In the genomic region with DNA sequence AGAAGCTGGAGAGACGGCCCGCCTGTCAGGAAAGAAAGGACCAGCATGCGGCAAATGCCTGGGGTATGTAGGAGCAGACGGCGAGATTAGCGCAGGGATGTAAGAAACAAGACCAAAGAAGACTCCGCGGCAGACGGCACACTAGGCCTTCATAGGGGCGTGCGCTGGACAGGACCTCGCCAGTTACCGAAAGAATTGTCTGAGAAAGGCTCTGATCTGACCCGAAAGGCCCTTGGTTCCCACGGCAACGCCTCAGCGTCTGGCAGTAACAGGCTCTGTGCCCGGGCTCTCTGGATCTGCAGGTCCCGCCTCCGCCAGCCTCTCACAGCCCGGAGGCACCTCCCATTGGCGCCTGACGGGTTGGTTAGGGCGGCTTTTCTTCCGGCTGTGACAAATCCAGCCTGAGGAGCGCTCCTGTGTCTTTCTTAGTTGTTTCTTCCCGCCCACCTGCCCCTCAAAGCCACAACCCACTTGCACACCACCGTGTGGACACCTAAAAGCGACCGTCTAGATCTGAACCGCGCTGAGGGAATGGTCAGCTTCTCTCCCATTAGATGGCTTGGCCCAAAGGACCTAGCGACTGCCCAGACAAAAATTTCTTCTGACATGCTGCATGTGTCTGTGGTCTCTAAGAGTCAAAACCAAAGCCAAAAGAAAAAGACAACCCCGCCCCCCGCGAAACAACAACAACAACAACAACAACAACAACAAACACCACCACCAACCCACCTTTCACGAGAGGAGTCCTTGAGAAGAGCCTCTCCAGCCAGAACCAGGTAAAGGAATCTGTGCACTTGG, we compare ENCODE assay signal across 8 cellular contexts. TPM values are rescaled to one million over a fixed set of nuclear protein-coding genes. Genes with fewer than 3 reads are reported as not detected.
DNase-seq lines count a peak whose midpoint lies in the region; ATAC-seq and TF ChIP-seq lines count a peak whose summit lies in the region.
"Not testable (repeated sequence)": the region's sequence is repeated elsewhere in the genome, so short reads cannot be mapped to it uniquely, and the experiment has no call there.

No MANE protein-coding gene starts in this region.

- peaks cover 25% of the 10 kb centered on the region for H3K27me3 Mint-ChIP-seq in activated T-cell treated with anti-CD3 and anti-CD28 coated beads, Interleukin-2, amount 50 U/mL, for 24 hours
- peaks cover 26% of the 10 kb centered on the region for H3K27me3 Mint-ChIP-seq in dendritic cell treated with granulocyte-macrophage colony-stimulating factor and Interleukin-4, amounts not matched to agents 40 ng/mL and 50 ng/mL, for 4 days
- H3K27me3 Mint-ChIP-seq in nephron progenitor cell (ENCODE audit: low read depth, poor library complexity) = peaks cover 24% of the 10 kb centered on the region

- intact Hi-C loops in dendritic cell treated with granulocyte-macrophage colony-stimulating factor and Interleukin-4, amounts not matched to agents 40 ng/mL and 50 ng/mL, for 4 days (cut with micrococcal nuclease) = not testable (repeated sequence)
- intact Hi-C loops in right cardiac atrium (cut with DNase I) = loop anchor here in 1 of 4 donors (10.0 kb wide), 1 partner anchor 62 kb away; the partner anchor contains the start of gene ZNF527

- peak overlapping the region; percentile 48 for H3K27ac Mint-ChIP-seq in activated T-cell treated with anti-CD3 and anti-CD28 coated beads, Interleukin-2, amount 50 U/mL, for 24 hours
- H3K27ac Mint-ChIP-seq in dendritic cell treated with granulocyte-macrophage colony-stimulating factor and Interleukin-4, amounts not matched to agents 40 ng/mL and 50 ng/mL, for 4 days = peak overlapping the region; percentile 10
- H3K27ac Mint-ChIP-seq in nephron progenitor cell = peak overlapping the region; percentile 87

- TF ChIP-seq CTCF in nephron progenitor cell (IDR thresholded peaks at IDR 0.05) = not testable (repeated sequence)

- H3K9me3 Mint-ChIP-seq in activated T-cell treated with anti-CD3 and anti-CD28 coated beads, Interleukin-2, amount 50 U/mL, for 24 hours = peaks cover 18% of the 10 kb centered on the region
- H3K9me3 Mint-ChIP-seq in dendritic cell treated with granulocyte-macrophage colony-stimulating factor and Interleukin-4, amounts not matched to agents 40 ng/mL and 50 ng/mL, for 4 days = peaks cover 26% of the 10 kb centered on the region
- H3K9me3 Mint-ChIP-seq in nephron progenitor cell = peaks cover 81% of the 10 kb centered on the region

- H3K9me3 ChIP-seq in KOPT-K1 (ENCODE audit: insufficient read depth, low read length, poor library complexity, severe bottlenecking); right cardiac atrium (ENCODE audit: control insufficient read depth, low read length): not testable (repeated sequence)

- H3K27ac ChIP-seq in KOPT-K1 (ENCODE audit: low read depth, low read length, poor library complexity, severe bottlenecking) = peak overlapping the region; percentile 12
- H3K27ac ChIP-seq in right cardiac atrium (ENCODE audit: low read length) = peak overlapping the region; percentile 68

- H3K36me3 ChIP-seq in KOPT-K1 (ENCODE audit: insufficient read depth, low read length) = not testable (repeated sequence)

- H3K27me3 ChIP-seq in right cardiac atrium (ENCODE audit: control insufficient read depth, insufficient read depth) = not testable (repeated sequence)

- ATAC-seq in right cardiac atrium = peak; percentile 93

- H3K36me3 Mint-ChIP-seq in activated T-cell treated with anti-CD3 and anti-CD28 coated beads, Interleukin-2, amount 50 U/mL, for 24 hours (ENCODE audit: low read depth) = peaks cover 27% of the 10 kb centered on the region
- not testable (repeated sequence) for H3K36me3 Mint-ChIP-seq in dendritic cell treated with granulocyte-macrophage colony-stimulating factor and Interleukin-4, amounts not matched to agents 40 ng/mL and 50 ng/mL, for 4 days (ENCODE audit: low read depth); nephron progenitor cell (ENCODE audit: low read depth)

- H3K4me1 Mint-ChIP-seq in activated T-cell treated with anti-CD3 and anti-CD28 coated beads, Interleukin-2, amount 50 U/mL, for 24 hours (ENCODE audit: low read depth) = peaks cover 15% of the 10 kb centered on the region
- H3K4me1 Mint-ChIP-seq in dendritic cell treated with granulocyte-macrophage colony-stimulating factor and Interleukin-4, amounts not matched to agents 40 ng/mL and 50 ng/mL, for 4 days (ENCODE audit: low read depth) = peaks cover 15% of the 10 kb centered on the region
- peaks cover 18% of the 10 kb centered on the region for H3K4me1 Mint-ChIP-seq in nephron progenitor cell

- H3K4me1 ChIP-seq in right cardiac atrium (ENCODE audit: control insufficient read depth, insufficient read depth, low read length) = not testable (repeated sequence)

- H3K4me3 Mint-ChIP-seq in activated T-cell treated with anti-CD3 and anti-CD28 coated beads, Interleukin-2, amount 50 U/mL, for 24 hours = peak overlapping the region; percentile 70
- peak overlapping the region; percentile 67 for H3K4me3 Mint-ChIP-seq in dendritic cell treated with granulocyte-macrophage colony-stimulating factor and Interleukin-4, amounts not matched to agents 40 ng/mL and 50 ng/mL, for 4 days
- H3K4me3 Mint-ChIP-seq in nephron progenitor cell = peak overlapping the region; percentile 80

- peak overlapping the region; percentile 30 for H3K4me3 ChIP-seq in right cardiac atrium (ENCODE audit: low read length)

- WGBS in right cardiac atrium = 4% methylated on average over 36 of the region's 37 CpGs

- DNase-seq in C1 segment of cervical spinal cord (lab: John Stamatoyannopoulos, UW) (peak in 11 of 14 donors; percentile 6 to 77 (median 48)), RPMI8226 (peak; percentile 23), right cardiac atrium (peak; percentile 71 to 85 (median 80)), nephron progenitor cell (peak; percentile 25)
- DNase-seq in activated T-cell treated with anti-CD3 and anti-CD28 coated beads, Interleukin-2, amount 50 U/mL, for 24 hours = peak; percentile 58
- peak in 2 of 3 experiments; percentile 27 to 37 for DNase-seq in stimulated activated CD4-positive, alpha-beta T cell treated with anti-CD3 and anti-CD28 coated beads, TNF-alpha, amount 100 ng/mL, for 4 hours (ENCODE audit: low read depth in 3 of 3)

RNA-seq across cellular contexts. Expression of gene ZNF527, which starts 58.2 kb away (rescaled TPM):
- total RNA-seq in right cardiac atrium = 1 to 10 TPM; 5.4 to 7.9 (median 6.9) TPM
- polyA plus RNA-seq in right cardiac atrium = 4.2 TPM

Comparison
In these comparisons a context has a peak if more than half of its experiments do, and no peak if none do; other contexts are left out.
1. Peak in every context shown above with its lines: DNase-seq, ATAC-seq, H3K4me3 ChIP-seq and H3K27ac ChIP-seq.
2. DNase-seq: peak in every context shown above with its lines; median percentile 80 in right cardiac atrium; 58 in activated T-cell treated with anti-CD3 and anti-CD28 coated beads, Interleukin-2, amount 50 U/mL, for 24 hours; 48 in C1 segment of cervical spinal cord; 32 in stimulated activated CD4-positive, alpha-beta T cell treated with anti-CD3 and anti-CD28 coated beads, TNF-alpha, amount 100 ng/mL, for 4 hours; 25 in nephron progenitor cell; 23 in RPMI8226.
3. H3K27ac Mint-ChIP-seq: peak in every context shown above with its lines; median percentile 87 in nephron progenitor cell; 48 in activated T-cell treated with anti-CD3 and anti-CD28 coated beads, Interleukin-2, amount 50 U/mL, for 24 hours; 10 in dendritic cell treated with granulocyte-macrophage colony-stimulating factor and Interleukin-4, amounts not matched to agents 40 ng/mL and 50 ng/mL, for 4 days.